Comparison of ENCODE assay signal across 9 cellular contexts in genomic region chr3:180278583-180279188, GRCh38.
A peak's percentile ranks its signal among the peaks of the same experiment; 100 is the strongest.
DNase-seq lines count a peak whose midpoint lies in the region; ATAC-seq and TF ChIP-seq lines count a peak whose summit lies in the region.
"Had no signal": no experiment of that assay in that cellular context is flagged by ENCODE, and none has a peak within 500 bp of the region (broad histone marks: within the 10 kb centered on the region; RNA-seq: fewer than 3 reads in every experiment).

No MANE protein-coding gene starts in this region.

- H3K4me3 ChIP-seq in GM12864 (ENCODE audit: low read depth, low read length), result no peak overlapping the region

- ATAC-seq in GM19468 (IDR thresholded peaks at IDR 0.05; ENCODE audit: extremely low read depth, unreplicated experiment) (peak; percentile 93), HG03045 (IDR thresholded peaks at IDR 0.05; ENCODE audit: unreplicated experiment) (peak; percentile 91)

- DNase-seq in GM12864 (ENCODE audit: low read depth) (peak; percentile 49), NOMO-1 treated with dmso at 0.1 percent for 144 hours (lab: John Stamatoyannopoulos, UW; ENCODE audit: unreplicated experiment) (peak; percentile 77), NCI-H2107 (lab: John Stamatoyannopoulos, UW) (no peak), NCI-H1694 treated with DMSO at 0.1 percent for 48 hours (lab: John Stamatoyannopoulos, UW) (no peak), NCI-H2171 treated with DMSO at 0.1 percent for 48 hours (lab: John Stamatoyannopoulos, UW) (no peak)
- DNase-seq in activated T-cell treated with anti-CD3 and anti-CD28 coated beads, Interleukin-2, amount 50 U/mL, for 1 hour, result no peak
- DNase-seq: activated naive CD4-positive, alpha-beta T cell treated with anti-CD3 and anti-CD28 coated beads for 36 hours had no signal

- TF ChIP-seq CTCF in GM12864 (IDR thresholded peaks at IDR 0.05; ENCODE audit: low read depth, low read length, missing control alignments), result no peak

Comparison
In these comparisons a context has a peak if more than half of its experiments do, and no peak if none do; other contexts are left out.
1. DNase-seq: peak in GM12864 (single experiment) and NOMO-1 treated with dmso at 0.1 percent for 144 hours (single experiment); none in NCI-H2107 (single experiment), activated T-cell treated with anti-CD3 and anti-CD28 coated beads, Interleukin-2, amount 50 U/mL, for 1 hour (single experiment), NCI-H1694 treated with DMSO at 0.1 percent for 48 hours (single experiment) and NCI-H2171 treated with DMSO at 0.1 percent for 48 hours (single experiment).